In the genomic region with DNA sequence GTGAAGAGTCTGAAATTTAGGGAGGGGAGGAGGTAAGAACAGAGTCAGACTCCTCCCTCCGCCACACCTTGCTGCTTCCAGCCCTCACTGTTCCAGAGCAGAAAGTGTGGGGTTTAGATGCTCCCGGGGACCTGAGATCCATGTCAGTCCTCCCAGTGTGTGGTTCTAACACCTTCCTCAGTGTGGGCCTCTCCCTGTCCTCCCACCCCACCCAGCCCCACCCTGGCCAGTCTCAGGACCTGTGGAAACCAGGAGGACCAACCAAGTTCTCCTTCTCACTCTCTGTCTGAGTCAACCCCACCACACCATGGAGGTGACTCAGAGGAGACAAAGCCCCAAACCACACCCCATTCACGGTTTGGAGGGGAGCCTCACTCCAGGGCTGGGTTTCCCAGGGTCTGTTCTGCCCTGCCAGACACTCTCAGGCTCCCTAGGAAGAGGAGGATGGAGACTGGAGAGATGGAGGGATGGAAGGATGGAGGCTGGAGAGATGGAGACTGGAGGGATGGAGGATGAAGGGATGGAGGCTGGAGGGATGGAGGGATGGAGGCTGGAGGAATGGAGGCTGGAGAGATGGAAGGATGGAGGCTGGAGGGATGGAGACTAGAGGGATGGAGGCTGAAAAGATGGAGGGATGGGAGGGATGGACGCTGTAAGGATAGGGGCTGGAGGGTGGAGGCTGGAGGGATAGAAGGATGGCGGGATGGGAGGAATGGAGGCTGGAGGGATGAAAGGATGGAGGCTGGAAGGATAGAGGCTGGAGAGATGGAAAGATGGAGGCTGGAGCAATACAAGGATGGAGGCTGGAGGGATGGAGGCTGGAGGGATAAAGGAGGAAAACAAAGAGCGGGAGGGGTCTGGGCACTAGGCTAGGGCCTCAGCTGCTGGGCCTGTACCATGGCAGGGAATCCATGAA, we compare ENCODE assay signal across 8 cellular contexts.
DNase-seq lines count a peak whose midpoint lies in the region; ATAC-seq and TF ChIP-seq lines count a peak whose summit lies in the region.

No MANE protein-coding gene starts in this region.

- ATAC-seq in GM18867 (IDR thresholded peaks at IDR 0.05; ENCODE audit: unreplicated experiment) (peak; percentile 50), HG03039 (IDR thresholded peaks at IDR 0.05; ENCODE audit: unreplicated experiment) (peak; percentile 32)

- TF ChIP-seq CTCF in epithelial cell of esophagus (IDR thresholded peaks at IDR 0.05; ENCODE audit: insufficient read depth, low read depth, low read length, missing control alignments) = no peak

- peak; percentile 63 for DNase-seq in activated CD4-positive, alpha-beta T cell treated with anti-CD3 and anti-CD28 coated beads for 1 hour
- DNase-seq in epithelial cell of esophagus (ENCODE audit: low read depth) = peak; percentile 80
- no peak for DNase-seq in cerebellar nuclear complex (lab: John Stamatoyannopoulos, UW)
- DNase-seq in COLO668 (lab: John Stamatoyannopoulos, UW; ENCODE audit: unreplicated experiment) = no peak
- no peak for DNase-seq in iPS-NIHi7 (ENCODE audit: extremely low spot score)
- DNase-seq in GM03348 (ENCODE audit: low spot score) = no peak

- H3K4me3 ChIP-seq in epithelial cell of esophagus (ENCODE audit: low read length) = no peak overlapping the region

Comparison
In these comparisons a context has a peak if more than half of its experiments do, and no peak if none do; other contexts are left out.
1. DNase-seq: peak in activated CD4-positive, alpha-beta T cell treated with anti-CD3 and anti-CD28 coated beads for 1 hour (single experiment) and epithelial cell of esophagus (single experiment); none in cerebellar nuclear complex (0 of 2), COLO668 (single experiment), iPS-NIHi7 (single experiment) and GM03348 (single experiment).